Comparison of ENCODE assay signal across 18 cellular contexts in genomic region chr1:213939888-213940287, GRCh38. TPM values are rescaled to one million over a fixed set of nuclear protein-coding genes. Genes with fewer than 3 reads are reported as not detected.
DNase-seq lines count a peak whose midpoint lies in the region; ATAC-seq and TF ChIP-seq lines count a peak whose summit lies in the region.
"Had no signal": no experiment of that assay in that cellular context is flagged by ENCODE, and none has a peak within 500 bp of the region (broad histone marks: within the 10 kb centered on the region; RNA-seq: fewer than 3 reads in every experiment).

No MANE protein-coding gene starts in this region.

- H3K79me2 ChIP-seq in trophoblast cell (ENCODE audit: control insufficient read depth, insufficient read depth, low read length, poor library complexity) = no peaks in the 10 kb centered on the region

- no peak overlapping the region for H4K91ac ChIP-seq in trophoblast cell (ENCODE audit: low read depth, low read length)

- no CpG with 5 or more reads among the region's 3 CpGs for WGBS in trophoblast cell (ENCODE audit: extremely low coverage, insufficient coverage, insufficient read length)
- 82 to 95% (median 84%) methylated on average over 3 of the region's 3 CpGs for whole genome bisulfite sequencing in spleen, 5 donors

- H3K4me3 ChIP-seq in trophoblast cell (ENCODE audit: low read depth, low read length) = no peak overlapping the region
- no peak overlapping the region for H3K4me3 ChIP-seq in spleen
- H3K4me3 ChIP-seq: BLaER1 treated with 17β-estradiol and CSF1 and Interleukin-3, amounts not matched to agents 10 nM and 100 nM; GM23248 had no signal

- no peak overlapping the region for H4K8ac ChIP-seq in trophoblast cell (ENCODE audit: low read depth, low read length)

- no peak for TF ChIP-seq POLR2A in spleen (IDR thresholded peaks at IDR 0.05)

- no peaks in the 10 kb centered on the region for H3K79me1 ChIP-seq in trophoblast cell (ENCODE audit: low read length)

- ATAC-seq in HG03135 (IDR thresholded peaks at IDR 0.05; ENCODE audit: unreplicated experiment) (no peak), GM19467 (IDR thresholded peaks at IDR 0.05; ENCODE audit: unreplicated experiment) (no peak)

- H3K27me3 ChIP-seq in trophoblast cell (ENCODE audit: insufficient read depth, low read length) (no peaks in the 10 kb centered on the region), spleen (replicated peaks in 1 of 7) (no peaks in the 10 kb centered on the region)
- H3K27me3 ChIP-seq: BLaER1 treated with 17β-estradiol and CSF1 and Interleukin-3, amounts not matched to agents 10 nM and 100 nM had no signal

- no peak overlapping the region for H2AK5ac ChIP-seq in trophoblast cell (ENCODE audit: low read length)

- H3K14ac ChIP-seq in trophoblast cell (ENCODE audit: low read length) = no peak overlapping the region

- TF ChIP-seq CTCF in spleen (IDR thresholded peaks at IDR 0.05 in 8 of 11, conservative IDR thresholded peaks at IDR 0.05 in 3 of 11) = no peak

- H4K12ac ChIP-seq in trophoblast cell (ENCODE audit: low read depth, low read length) = no peak overlapping the region

- H3K9ac ChIP-seq in trophoblast cell (ENCODE audit: low read length) = peak overlapping the region; percentile 7
- H3K9ac ChIP-seq: BLaER1 treated with 17β-estradiol and CSF1 and Interleukin-3, amounts not matched to agents 10 nM and 100 nM; GM23248 had no signal

- DNase-seq in NCI-H524 (lab: John Stamatoyannopoulos, UW) (peak; percentile 47 to 73), NCI-H524 treated with DMSO at 0.1 percent for 48 hours (lab: John Stamatoyannopoulos, UW) (no peak), NCI-H82 treated with DMSO at 0.1 percent for 48 hours (lab: John Stamatoyannopoulos, UW; ENCODE audit: unreplicated experiment) (peak; percentile 16), trophoblast cell (no peak), spleen (no peak)
- DNase-seq: 8988T; AML-193; Calu3; CD4-positive, CD25-positive, alpha-beta regulatory T cell; DMS153; DND-41; GDM1; GM23248; H7; KBM-7 had no signal

- no peak overlapping the region for H2BK5ac ChIP-seq in trophoblast cell (ENCODE audit: low read depth, low read length, poor library complexity)

- no peak overlapping the region for H3K18ac ChIP-seq in trophoblast cell (ENCODE audit: low read length)

- no peak overlapping the region for H3K4ac ChIP-seq in trophoblast cell (ENCODE audit: low read depth, low read length)

- no peak overlapping the region for H3K27ac ChIP-seq in trophoblast cell (ENCODE audit: low read depth, low read length)
- no peak overlapping the region for H3K27ac ChIP-seq in spleen
- H3K27ac ChIP-seq: BLaER1 treated with 17β-estradiol and CSF1 and Interleukin-3, amounts not matched to agents 10 nM and 100 nM; GM23248 had no signal

- no peak overlapping the region for H2AFZ ChIP-seq in trophoblast cell (ENCODE audit: insufficient read depth, low read length, poor library complexity)
- H2AFZ ChIP-seq: GM23248 had no signal

- intact Hi-C loops in spleen (cut with DNase I; ENCODE audit: low total_unique reads) = no loop called here

- no peak overlapping the region for H2BK120ac ChIP-seq in trophoblast cell (ENCODE audit: insufficient read depth, low read length, poor library complexity)

- no peaks in the 10 kb centered on the region for H3K4me1 ChIP-seq in trophoblast cell (ENCODE audit: control insufficient read depth in 1 of 2, insufficient read depth in 2 of 2, low read length in 2 of 2)
- H3K4me1 ChIP-seq in spleen = no peaks in the 10 kb centered on the region

- H3K36me3 ChIP-seq in trophoblast cell (ENCODE audit: control insufficient read depth in 1 of 2, insufficient read depth in 2 of 2, low read length in 2 of 2) (no peaks in the 10 kb centered on the region), spleen (no peaks in the 10 kb centered on the region)
- H3K36me3 ChIP-seq: BLaER1 treated with 17β-estradiol and CSF1 and Interleukin-3, amounts not matched to agents 10 nM and 100 nM had no signal

- no peak overlapping the region for H2BK12ac ChIP-seq in trophoblast cell (ENCODE audit: low read length)

- no peak overlapping the region for H3K23ac ChIP-seq in trophoblast cell (ENCODE audit: low read length)

- no peak overlapping the region for H3K4me2 ChIP-seq in trophoblast cell (ENCODE audit: low read length)
- H3K4me2 ChIP-seq: BLaER1 treated with 17β-estradiol and CSF1 and Interleukin-3, amounts not matched to agents 10 nM and 100 nM had no signal

- peaks cover 1% of the 10 kb centered on the region for H3K9me3 ChIP-seq in trophoblast cell (ENCODE audit: insufficient read depth, low read depth, low read length)
- peaks cover 0 to 6% (median 0%) of the 10 kb centered on the region in 8 donors for H3K9me3 ChIP-seq in spleen

RNA-seq across cellular contexts. Expression of gene PROX1, which starts 47.9 kb away (rescaled TPM):
- polyA plus RNA-seq in trophoblast cell (2013) = 1.3 and 1.6 TPM in 2 replicates
- total RNA-seq in spleen = 100 to 1,000 TPM in 2 of 7 donors, 10 to 100 TPM in 5; 31.1 to 114 (median 66.4) TPM
- 1 to 10 TPM in 2 of 3 donors, under 1 TPM in 1; 0.70 to 3.4 (median 1.2) TPM for polyA plus RNA-seq in spleen
- total RNA-seq: CD4-positive, CD25-positive, alpha-beta regulatory T cell had no signal
- polyA plus RNA-seq: CD4-positive, CD25-positive, alpha-beta regulatory T cell had no signal

Comparison
In these comparisons a context has a peak if more than half of its experiments do, and no peak if none do; other contexts are left out.
1. DNase-seq: peak in NCI-H524 (2 of 2) and NCI-H82 treated with DMSO at 0.1 percent for 48 hours (single experiment); none in NCI-H524 treated with DMSO at 0.1 percent for 48 hours (single experiment), trophoblast cell (0 of 2) and spleen (single experiment).